7 cellular contexts compared by ENCODE assay signal in the genomic region with DNA sequence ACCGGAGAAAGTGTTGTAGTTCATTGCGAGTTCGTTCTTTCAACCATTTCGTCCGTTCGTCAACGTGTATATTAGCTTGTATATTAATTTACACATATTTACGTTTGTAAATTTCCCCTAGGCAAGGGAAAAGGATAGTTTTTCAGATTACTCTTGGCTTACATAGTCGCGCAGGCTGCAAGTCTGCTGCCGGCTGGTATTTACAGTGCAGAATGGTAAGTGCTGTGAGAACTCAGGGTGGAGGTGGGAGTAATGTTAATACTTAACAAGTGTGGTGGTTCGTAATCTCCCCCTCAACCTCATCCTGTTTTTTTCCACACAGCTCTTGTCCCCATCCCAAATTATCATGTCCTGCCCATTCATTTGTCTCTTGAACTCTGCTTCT. TPM values are rescaled to one million over a fixed set of nuclear protein-coding genes. Genes with fewer than 3 reads are reported as not detected.
DNase-seq lines count a peak whose midpoint lies in the region; ATAC-seq and TF ChIP-seq lines count a peak whose summit lies in the region.

No MANE protein-coding gene starts in this region.

- H3K9me3 ChIP-seq in HAP-1 (no peaks in the 10 kb centered on the region), SK-N-MC (ENCODE audit: low read depth, low read length) (no peaks in the 10 kb centered on the region), psoas muscle (no peaks in the 10 kb centered on the region)

- in situ Hi-C loops in HAP-1 (cut with MboI; ENCODE audit: low sequenced_read_pairs), result no loop called here

- H3K9ac ChIP-seq in SK-N-MC (ENCODE audit: insufficient read length), result peak overlapping the region; percentile 98

- H3K27me3 ChIP-seq in HAP-1 (ENCODE audit: low read depth) (peaks cover 2% of the 10 kb centered on the region; the same call in 1 of the 2 replicates), psoas muscle (ENCODE audit: insufficient read depth in 3 of 3, low read length in 2 of 3) (no peaks in the 10 kb centered on the region)

- H3K27ac ChIP-seq in SK-N-MC, result 0 out of 2 replicates have a peak overlapping the region, but pooled peaks have one; percentile 76
- H3K27ac ChIP-seq in psoas muscle, result peak overlapping the region; percentile 93

- no peak for TF ChIP-seq CTCF in fibroblast of pulmonary artery (IDR thresholded peaks at IDR 0.05; ENCODE audit: low read length, missing control alignments)
- TF ChIP-seq CTCF in psoas muscle (IDR thresholded peaks at IDR 0.05), result no peak

- DNase-seq in HAP-1 (ENCODE audit: low spot score in 2 of 2) (no peak), SK-N-MC (ENCODE audit: low read depth, low spot score) (no peak), fibroblast of pulmonary artery (ENCODE audit: low read depth) (no peak), psoas muscle (no peak), NCI-H510A treated with DMSO at 0.1 percent for 48 hours (lab: John Stamatoyannopoulos, UW) (no peak)

- WGBS in psoas muscle, 3 donors, result 0 to 1% (median 0%) methylated on average over 12 of the region's 12 CpGs

- ATAC-seq in psoas muscle, result peak in 1 of 4 donors; percentile 20
- ATAC-seq in GM19023 (IDR thresholded peaks at IDR 0.05; ENCODE audit: unreplicated experiment), result no peak
- ATAC-seq in GM18519 (IDR thresholded peaks at IDR 0.05; ENCODE audit: low FRiP score, unreplicated experiment), result no peak

- peaks cover 13% of the 10 kb centered on the region for H3K4me1 ChIP-seq in HAP-1
- peaks cover 21% of the 10 kb centered on the region for H3K4me1 ChIP-seq in psoas muscle

- H3K4me3 ChIP-seq in HAP-1 (peak overlapping the region; percentile 82), SK-N-MC (peak overlapping the region; percentile 99), fibroblast of pulmonary artery (replicated peaks; ENCODE audit: low read depth, low read length) (peak overlapping the region; percentile 93), psoas muscle (peak overlapping the region; percentile 98)

- H3K36me3 ChIP-seq in HAP-1 (replicated peaks) (no peaks in the 10 kb centered on the region), SK-N-MC (ENCODE audit: insufficient read depth, low read length) (no peaks in the 10 kb centered on the region; the same call in 1 of the 2 replicates), psoas muscle (ENCODE audit: insufficient read depth in 1 of 2, low read depth in 1 of 2) (no peaks in the 10 kb centered on the region)

- intact Hi-C loops in psoas muscle (cut with DNase I), result no loop called here

RNA-seq across cellular contexts. Expression of a gene that starts 0.8 kb away (rescaled TPM):
- total RNA-seq in psoas muscle, result 10 to 100 TPM; 13.5 to 18.5 (median 15.5) TPM
- 10 to 100 TPM in 1 of 3 donors, 1 to 10 TPM in 2; 6.8 to 11.7 (median 9.7) TPM for polyA plus RNA-seq in psoas muscle
